In genomic region chr3:72520690-72521308, GRCh38 we compare ENCODE assay signal across 1 cellular context.
TF ChIP-seq lines count a peak whose summit lies in the region.

No MANE protein-coding gene starts in this region.

TF ChIP-seq in HEK293, 187 proteins besides CTCF, POLR2A, EP300 and RAD21 (continued from another document):
- TF ChIP-seq ZNF670 (tag by site-specific recombination; IDR thresholded peaks at IDR 0.05; ENCODE audit: low read depth) (no peak), ZNF398 (tag by site-specific recombination; IDR thresholded peaks at IDR 0.05) (no peak), ZNF677 (tag by site-specific recombination; IDR thresholded peaks at IDR 0.05) (no peak), ZNF843 (tag by site-specific recombination; IDR thresholded peaks at IDR 0.05) (0 out of 2 replicates have a peak, but pooled peaks have one; percentile 20), ZNF585B (tag by site-specific recombination; IDR thresholded peaks at IDR 0.05) (no peak), ZBTB17 (tag by site-specific recombination; IDR thresholded peaks at IDR 0.05) (peak; percentile 59), ZNF184 (tag by site-specific recombination; IDR thresholded peaks at IDR 0.05) (no peak), ZNF221 (tag by site-specific recombination; IDR thresholded peaks at IDR 0.05; ENCODE audit: borderline replicate concordance) (no peak), BCL11A (tag by site-specific recombination; IDR thresholded peaks at IDR 0.05; ENCODE audit: low read depth) (no peak), ZNF629 (tag by site-specific recombination; IDR thresholded peaks at IDR 0.05) (peak; percentile 52; the same call in 1 of the 2 replicates), KLF16 (tag by site-specific recombination; IDR thresholded peaks at IDR 0.05) (no peak), ZNF473 (tag by site-specific recombination; IDR thresholded peaks at IDR 0.05) (no peak), ZNF362 (tag by site-specific recombination; IDR thresholded peaks at IDR 0.05) (peak; percentile 73; the same call in 1 of the 2 replicates), ZBTB7A (tag by site-specific recombination; IDR thresholded peaks at IDR 0.05; ENCODE audit: low read depth) (no peak), ATF2 (tag by site-specific recombination; IDR thresholded peaks at IDR 0.05; ENCODE audit: low read depth) (no peak), AEBP2 (tag by site-specific recombination; IDR thresholded peaks at IDR 0.05; ENCODE audit: borderline replicate concordance) (no peak)
- TF ChIP-seq, protein P1, sequence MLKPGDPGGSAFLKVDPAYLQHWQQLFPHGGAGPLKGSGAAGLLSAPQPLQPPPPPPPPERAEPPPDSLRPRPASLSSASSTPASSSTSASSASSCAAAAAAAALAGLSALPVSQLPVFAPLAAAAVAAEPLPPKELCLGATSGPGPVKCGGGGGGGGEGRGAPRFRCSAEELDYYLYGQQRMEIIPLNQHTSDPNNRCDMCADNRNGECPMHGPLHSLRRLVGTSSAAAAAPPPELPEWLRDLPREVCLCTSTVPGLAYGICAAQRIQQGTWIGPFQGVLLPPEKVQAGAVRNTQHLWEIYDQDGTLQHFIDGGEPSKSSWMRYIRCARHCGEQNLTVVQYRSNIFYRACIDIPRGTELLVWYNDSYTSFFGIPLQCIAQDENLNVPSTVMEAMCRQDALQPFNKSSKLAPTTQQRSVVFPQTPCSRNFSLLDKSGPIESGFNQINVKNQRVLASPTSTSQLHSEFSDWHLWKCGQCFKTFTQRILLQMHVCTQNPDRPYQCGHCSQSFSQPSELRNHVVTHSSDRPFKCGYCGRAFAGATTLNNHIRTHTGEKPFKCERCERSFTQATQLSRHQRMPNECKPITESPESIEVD (tag by site-specific recombination; IDR thresholded peaks at IDR 0.05): peak; percentile 30; the same call in 1 of the 2 replicates
- TF ChIP-seq, protein P2, sequence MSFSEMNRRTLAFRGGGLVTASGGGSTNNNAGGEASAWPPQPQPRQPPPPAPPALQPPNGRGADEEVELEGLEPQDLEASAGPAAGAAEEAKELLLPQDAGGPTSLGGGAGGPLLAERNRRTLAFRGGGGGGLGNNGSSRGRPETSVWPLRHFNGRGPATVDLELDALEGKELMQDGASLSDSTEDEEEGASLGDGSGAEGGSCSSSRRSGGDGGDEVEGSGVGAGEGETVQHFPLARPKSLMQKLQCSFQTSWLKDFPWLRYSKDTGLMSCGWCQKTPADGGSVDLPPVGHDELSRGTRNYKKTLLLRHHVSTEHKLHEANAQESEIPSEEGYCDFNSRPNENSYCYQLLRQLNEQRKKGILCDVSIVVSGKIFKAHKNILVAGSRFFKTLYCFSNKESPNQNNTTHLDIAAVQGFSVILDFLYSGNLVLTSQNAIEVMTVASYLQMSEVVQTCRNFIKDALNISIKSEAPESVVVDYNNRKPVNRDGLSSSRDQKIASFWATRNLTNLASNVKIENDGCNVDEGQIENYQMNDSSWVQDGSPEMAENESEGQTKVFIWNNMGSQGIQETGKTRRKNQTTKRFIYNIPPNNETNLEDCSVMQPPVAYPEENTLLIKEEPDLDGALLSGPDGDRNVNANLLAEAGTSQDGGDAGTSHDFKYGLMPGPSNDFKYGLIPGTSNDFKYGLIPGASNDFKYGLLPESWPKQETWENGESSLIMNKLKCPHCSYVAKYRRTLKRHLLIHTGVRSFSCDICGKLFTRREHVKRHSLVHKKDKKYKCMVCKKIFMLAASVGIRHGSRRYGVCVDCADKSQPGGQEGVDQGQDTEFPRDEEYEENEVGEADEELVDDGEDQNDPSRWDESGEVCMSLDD (tag by site-specific recombination; IDR thresholded peaks at IDR 0.05): no peak
- TF ChIP-seq, protein P3, sequence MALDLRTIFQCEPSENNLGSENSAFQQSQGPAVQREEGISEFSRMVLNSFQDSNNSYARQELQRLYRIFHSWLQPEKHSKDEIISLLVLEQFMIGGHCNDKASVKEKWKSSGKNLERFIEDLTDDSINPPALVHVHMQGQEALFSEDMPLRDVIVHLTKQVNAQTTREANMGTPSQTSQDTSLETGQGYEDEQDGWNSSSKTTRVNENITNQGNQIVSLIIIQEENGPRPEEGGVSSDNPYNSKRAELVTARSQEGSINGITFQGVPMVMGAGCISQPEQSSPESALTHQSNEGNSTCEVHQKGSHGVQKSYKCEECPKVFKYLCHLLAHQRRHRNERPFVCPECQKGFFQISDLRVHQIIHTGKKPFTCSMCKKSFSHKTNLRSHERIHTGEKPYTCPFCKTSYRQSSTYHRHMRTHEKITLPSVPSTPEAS (tag by site-specific recombination; IDR thresholded peaks at IDR 0.05): no peak
